ENCODE assay signal across 8 cellular contexts in the genomic region with DNA sequence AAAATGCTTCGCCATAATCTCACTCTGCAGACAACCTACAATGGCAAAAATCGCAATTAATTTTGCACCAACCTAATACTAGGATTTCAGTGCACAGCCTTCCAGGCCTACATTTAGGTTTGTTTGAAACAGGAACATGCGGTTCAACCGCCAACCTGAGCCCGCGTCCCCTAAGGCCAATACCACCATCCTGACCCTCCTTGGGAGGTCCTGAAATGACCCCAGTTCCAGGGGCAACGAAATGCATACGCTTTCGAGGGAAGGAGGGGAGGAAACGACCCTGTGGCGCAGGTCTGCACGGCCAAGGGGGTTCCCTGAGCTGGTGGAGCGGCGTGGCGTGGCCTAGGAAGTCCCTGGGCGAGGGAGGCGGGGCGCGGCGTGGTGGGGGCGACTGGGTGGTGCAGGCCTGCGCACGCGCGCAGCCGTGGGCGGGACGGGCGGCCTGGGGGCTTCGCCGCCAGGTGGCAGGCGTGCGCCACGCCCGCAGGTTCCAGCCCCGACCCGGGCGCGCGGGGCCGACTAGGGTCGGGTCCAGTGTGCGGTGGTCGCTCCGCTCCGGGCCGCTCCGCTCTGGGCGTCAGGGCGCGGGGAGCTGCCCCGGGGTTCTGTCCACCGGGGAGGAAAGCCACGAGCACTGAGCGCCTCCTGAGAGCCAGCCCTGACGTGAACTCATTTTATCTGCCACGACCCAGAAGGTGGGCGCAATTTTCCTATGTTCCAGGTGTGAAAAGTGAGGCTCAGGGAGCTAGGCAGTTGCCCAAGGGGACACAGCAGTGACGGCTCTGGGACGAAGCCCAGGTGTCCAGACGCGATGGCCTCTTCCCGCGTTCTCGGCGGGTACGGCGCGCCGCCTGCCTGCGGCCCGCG.
DNase-seq lines count a peak whose midpoint lies in the region; ATAC-seq, FAIRE-seq and TF ChIP-seq lines count a peak whose summit lies in the region.

No MANE protein-coding gene starts in this region.

- DNase-seq in 8988T (peak; percentile 97), NCI-H2196 (lab: John Stamatoyannopoulos, UW; ENCODE audit: unreplicated experiment) (peak; percentile 86), WTC11 (ENCODE audit: low spot score) (peak; percentile 79), bronchial epithelial cell (ENCODE audit: low read depth) (peak; percentile 46), iris pigment epithelial cell (ENCODE audit: low read depth) (peak; percentile 80)
- peak; percentile 85 to 93 (median 87) for DNase-seq in stimulated activated CD4-positive, alpha-beta T cell treated with anti-CD3 and anti-CD28 coated beads, Interleukin-12 subunit alpha, Interleukin-12 subunit beta, amount 100 ng/mL, for 48 hours (ENCODE audit: low read depth in 2 of 3, low spot score in 1 of 3)

- H3K4me3 ChIP-seq in bronchial epithelial cell (ENCODE audit: low read depth, low read length), result peak overlapping the region; percentile 50

- 0 out of 2 replicates have a peak, but pooled peaks cover 2% of the 10 kb centered on the region for H3K36me3 Mint-ChIP-seq in WTC11

- H3K36me3 ChIP-seq in bronchial epithelial cell (ENCODE audit: control insufficient read depth, insufficient read depth, low read length), result no peaks in the 10 kb centered on the region

- peak overlapping the region; percentile 66 for H3K4me3 Mint-ChIP-seq in WTC11

- no peaks in the 10 kb centered on the region for H3K27me3 ChIP-seq in bronchial epithelial cell (ENCODE audit: control insufficient read depth, insufficient read depth, low read length)

- FAIRE-seq in bronchial epithelial cell (lab: Jason Lieb, UNC), result no peak

- H3K27me3 Mint-ChIP-seq in WTC11 (ENCODE audit: low read depth), result 0 out of 2 replicates have a peak, but pooled peaks cover 3% of the 10 kb centered on the region

- ATAC-seq in GM18511 (IDR thresholded peaks at IDR 0.05; ENCODE audit: unreplicated experiment) (peak; percentile 53), HG03025 (IDR thresholded peaks at IDR 0.05; ENCODE audit: low FRiP score, unreplicated experiment) (peak; percentile 48), WTC11 (peak; percentile 75)

- H3K4me1 Mint-ChIP-seq in WTC11, result peaks cover 43% of the 10 kb centered on the region

- peak overlapping the region; percentile 41; the same call in 1 of the 2 replicates for H3K27ac Mint-ChIP-seq in WTC11

- CTCF ChIA-PET in WTC11 (lab: Charles Lee), result interaction anchor here (0.6 to 3.3 kb wide), 36 partner anchors 9 to 693 kb away, joined by 3 to 23 read pairs (median 4); partner anchors contain the start of gene ADM

- peak; percentile 84 for TF ChIP-seq CTCF in WTC11 (IDR thresholded peaks at IDR 0.05)
- peak; percentile 68 for TF ChIP-seq CTCF in bronchial epithelial cell (IDR thresholded peaks at IDR 0.05; ENCODE audit: insufficient read depth, low read length, severe bottlenecking)

- POLR2A ChIA-PET in WTC11 (lab: Charles Lee), result interaction anchor here (0.6 to 1.5 kb wide), 2 partner anchors 239 to 609 kb away, joined by 4 read pairs; no protein-coding TSS in a partner anchor

- H3K9me3 Mint-ChIP-seq in WTC11, result no peaks in the 10 kb centered on the region

TF ChIP-seq in WTC11, 78 proteins besides CTCF, POLR2A, EP300 and RAD21:
- TF ChIP-seq, protein P1, sequence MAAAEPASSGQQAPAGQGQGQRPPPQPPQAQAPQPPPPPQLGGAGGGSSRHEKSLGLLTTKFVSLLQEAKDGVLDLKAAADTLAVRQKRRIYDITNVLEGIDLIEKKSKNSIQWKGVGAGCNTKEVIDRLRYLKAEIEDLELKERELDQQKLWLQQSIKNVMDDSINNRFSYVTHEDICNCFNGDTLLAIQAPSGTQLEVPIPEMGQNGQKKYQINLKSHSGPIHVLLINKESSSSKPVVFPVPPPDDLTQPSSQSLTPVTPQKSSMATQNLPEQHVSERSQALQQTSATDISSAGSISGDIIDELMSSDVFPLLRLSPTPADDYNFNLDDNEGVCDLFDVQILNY (CRISPR knock-in tag; IDR thresholded peaks at IDR 0.05), result peak; percentile 67; the same call in 1 of the 2 replicates
- TF ChIP-seq SP1 (CRISPR knock-in tag; conservative IDR thresholded peaks at IDR 0.05) (peak; percentile 48), FOXP1 (CRISPR knock-in tag; IDR thresholded peaks at IDR 0.05; ENCODE audit: borderline replicate concordance) (0 out of 2 replicates have a peak, but pooled peaks have one; percentile 29), ERG (CRISPR knock-in tag; IDR thresholded peaks at IDR 0.05) (no peak), USF2 (CRISPR knock-in tag; IDR thresholded peaks at IDR 0.05) (0 out of 2 replicates have a peak, but pooled peaks have one; percentile 25), TEAD1 (CRISPR knock-in tag; IDR thresholded peaks at IDR 0.05) (0 out of 2 replicates have a peak, but pooled peaks have one; percentile 20), KAT7 (CRISPR knock-in tag; IDR thresholded peaks at IDR 0.05; ENCODE audit: borderline replicate concordance) (peak; percentile 33; the same call in 1 of the 2 replicates), CREB1 (CRISPR knock-in tag; IDR thresholded peaks at IDR 0.05) (0 out of 2 replicates have a peak, but pooled peaks have one; percentile 21), ZNF121 (CRISPR knock-in tag; IDR thresholded peaks at IDR 0.05) (peak; percentile 98), MAX (CRISPR knock-in tag; IDR thresholded peaks at IDR 0.05) (peak; percentile 45), FOXK1 (CRISPR knock-in tag; IDR thresholded peaks at IDR 0.05) (no peak)
- TF ChIP-seq, protein P2, sequence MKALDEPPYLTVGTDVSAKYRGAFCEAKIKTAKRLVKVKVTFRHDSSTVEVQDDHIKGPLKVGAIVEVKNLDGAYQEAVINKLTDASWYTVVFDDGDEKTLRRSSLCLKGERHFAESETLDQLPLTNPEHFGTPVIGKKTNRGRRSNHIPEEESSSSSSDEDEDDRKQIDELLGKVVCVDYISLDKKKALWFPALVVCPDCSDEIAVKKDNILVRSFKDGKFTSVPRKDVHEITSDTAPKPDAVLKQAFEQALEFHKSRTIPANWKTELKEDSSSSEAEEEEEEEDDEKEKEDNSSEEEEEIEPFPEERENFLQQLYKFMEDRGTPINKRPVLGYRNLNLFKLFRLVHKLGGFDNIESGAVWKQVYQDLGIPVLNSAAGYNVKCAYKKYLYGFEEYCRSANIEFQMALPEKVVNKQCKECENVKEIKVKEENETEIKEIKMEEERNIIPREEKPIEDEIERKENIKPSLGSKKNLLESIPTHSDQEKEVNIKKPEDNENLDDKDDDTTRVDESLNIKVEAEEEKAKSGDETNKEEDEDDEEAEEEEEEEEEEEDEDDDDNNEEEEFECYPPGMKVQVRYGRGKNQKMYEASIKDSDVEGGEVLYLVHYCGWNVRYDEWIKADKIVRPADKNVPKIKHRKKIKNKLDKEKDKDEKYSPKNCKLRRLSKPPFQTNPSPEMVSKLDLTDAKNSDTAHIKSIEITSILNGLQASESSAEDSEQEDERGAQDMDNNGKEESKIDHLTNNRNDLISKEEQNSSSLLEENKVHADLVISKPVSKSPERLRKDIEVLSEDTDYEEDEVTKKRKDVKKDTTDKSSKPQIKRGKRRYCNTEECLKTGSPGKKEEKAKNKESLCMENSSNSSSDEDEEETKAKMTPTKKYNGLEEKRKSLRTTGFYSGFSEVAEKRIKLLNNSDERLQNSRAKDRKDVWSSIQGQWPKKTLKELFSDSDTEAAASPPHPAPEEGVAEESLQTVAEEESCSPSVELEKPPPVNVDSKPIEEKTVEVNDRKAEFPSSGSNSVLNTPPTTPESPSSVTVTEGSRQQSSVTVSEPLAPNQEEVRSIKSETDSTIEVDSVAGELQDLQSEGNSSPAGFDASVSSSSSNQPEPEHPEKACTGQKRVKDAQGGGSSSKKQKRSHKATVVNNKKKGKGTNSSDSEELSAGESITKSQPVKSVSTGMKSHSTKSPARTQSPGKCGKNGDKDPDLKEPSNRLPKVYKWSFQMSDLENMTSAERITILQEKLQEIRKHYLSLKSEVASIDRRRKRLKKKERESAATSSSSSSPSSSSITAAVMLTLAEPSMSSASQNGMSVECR (CRISPR knock-in tag; IDR thresholded peaks at IDR 0.05; ENCODE audit: borderline replicate concordance), result no peak

Comparison
In these comparisons a context has a peak if more than half of its experiments do, and no peak if none do; other contexts are left out.
1. Peak in every context shown above with its lines: DNase-seq, ATAC-seq and H3K4me3 ChIP-seq.
2. DNase-seq: peak in every context shown above with its lines; median percentile 97 in 8988T; 87 in stimulated activated CD4-positive, alpha-beta T cell treated with anti-CD3 and anti-CD28 coated beads, Interleukin-12 subunit alpha, Interleukin-12 subunit beta, amount 100 ng/mL, for 48 hours; 86 in NCI-H2196; 80 in iris pigment epithelial cell; 79 in WTC11; 46 in bronchial epithelial cell.